ENCODE assay signal across 32 cellular contexts in genomic region chr9:83340451-83340850, GRCh38.
"Had no signal": no experiment of that assay in that cellular context is flagged by ENCODE, and none has a peak within 500 bp of the region (broad histone marks: within the 10 kb centered on the region; RNA-seq: fewer than 3 reads in every experiment).

No MANE protein-coding gene starts in this region.

- H3K27me3 Mint-ChIP-seq: activated B cell treated with CpG ODN at 0.5 μM for 24 hours; activated CD4-positive, alpha-beta memory T cell treated with anti-CD3 and anti-CD28 coated beads for 36 hours; IgD-negative memory B cell had no signal

- H3K4me1 Mint-ChIP-seq: activated B cell treated with CpG ODN at 0.5 μM for 24 hours, IgD-negative memory B cell had no signal

- H3K4me3 Mint-ChIP-seq: activated B cell treated with CpG ODN at 0.5 μM for 24 hours; activated CD4-positive, alpha-beta memory T cell treated with anti-CD3 and anti-CD28 coated beads for 36 hours; activated naive CD4-positive, alpha-beta T cell treated with anti-CD3 and anti-CD28 coated beads for 36 hours; activated T-cell treated with anti-CD3 and anti-CD28 coated beads, Interleukin-2, amount 50 U/mL, for 4 hours; activated T-helper 1 cell treated with anti-CD3 and anti-CD28 coated beads, Interleukin-12 subunit alpha, Interleukin-12 subunit beta, Interleukin-2, Interleukin-4 antibody, amounts not matched to agents 30 ng/mL and 10 ng/mL and 1 ng/mL, durations not matched to agents 14 hours and 24 hours and 36 hours; IgD-negative memory B cell; T-helper 1 cell treated with Interleukin-12 subunit alpha and Interleukin-12 subunit beta and Interleukin-4 antibody, amounts not matched to agents 30 μg/mL and 1 μg/mL, for 36 hours; T-helper 2 cell treated with Interferon-gamma antibody and Interleukin-4, amounts not matched to agents 5 μg/mL and 100 μg/mL, for 36 hours had no signal

- H3K36me3 Mint-ChIP-seq: activated naive CD4-positive, alpha-beta T cell treated with anti-CD3 and anti-CD28 coated beads, Interleukin-2, amount 50 U/mL, for 72 hours had no signal

- H3K9me3 ChIP-seq: SJSA1, SK-N-SH had no signal

- H3K36me3 ChIP-seq: brain microvascular endothelial cell had no signal

- H3K4me3 ChIP-seq: SJSA1 had no signal

- H3K4me2 ChIP-seq: SK-N-SH had no signal

- H3K9me3 Mint-ChIP-seq: activated B cell treated with CpG ODN at 0.5 μM for 24 hours; activated CD4-positive, alpha-beta memory T cell treated with anti-CD3 and anti-CD28 coated beads for 36 hours; activated naive CD4-positive, alpha-beta T cell treated with anti-CD3 and anti-CD28 coated beads for 36 hours; activated naive CD4-positive, alpha-beta T cell treated with anti-CD3 and anti-CD28 coated beads, Interleukin-2, amount 50 U/mL, for 72 hours; activated T-cell treated with anti-CD3 and anti-CD28 coated beads, Interleukin-2, amount 50 U/mL, for 4 hours; activated T-helper 1 cell treated with anti-CD3 and anti-CD28 coated beads, Interleukin-12 subunit alpha, Interleukin-12 subunit beta, Interleukin-2, Interleukin-4 antibody, amounts not matched to agents 30 ng/mL and 10 ng/mL and 1 ng/mL, durations not matched to agents 14 hours and 24 hours and 36 hours; IgD-negative memory B cell; T-helper 1 cell treated with Interleukin-12 subunit alpha and Interleukin-12 subunit beta and Interleukin-4 antibody, amounts not matched to agents 30 μg/mL and 1 μg/mL, for 36 hours; T-helper 2 cell treated with Interferon-gamma antibody and Interleukin-4, amounts not matched to agents 5 μg/mL and 100 μg/mL, for 36 hours had no signal

- H3K27ac ChIP-seq: brain microvascular endothelial cell, SJSA1 had no signal

- H3K9ac ChIP-seq: SK-N-SH had no signal

- H3K4me1 ChIP-seq: SJSA1 had no signal

- H3K27me3 ChIP-seq: brain microvascular endothelial cell, SJSA1 had no signal

- H3K27ac Mint-ChIP-seq: activated B cell treated with CpG ODN at 0.5 μM for 24 hours; activated CD4-positive, alpha-beta memory T cell treated with anti-CD3 and anti-CD28 coated beads for 36 hours; activated naive CD4-positive, alpha-beta T cell treated with anti-CD3 and anti-CD28 coated beads for 36 hours; activated naive CD4-positive, alpha-beta T cell treated with anti-CD3 and anti-CD28 coated beads, Interleukin-2, amount 50 U/mL, for 72 hours; activated T-helper 1 cell treated with anti-CD3 and anti-CD28 coated beads, Interleukin-12 subunit alpha, Interleukin-12 subunit beta, Interleukin-2, Interleukin-4 antibody, amounts not matched to agents 30 ng/mL and 10 ng/mL and 1 ng/mL, durations not matched to agents 14 hours and 24 hours and 36 hours; IgD-negative memory B cell; T-helper 1 cell treated with Interleukin-12 subunit alpha and Interleukin-12 subunit beta and Interleukin-4 antibody, amounts not matched to agents 30 μg/mL and 1 μg/mL, for 36 hours; T-helper 2 cell treated with Interferon-gamma antibody and Interleukin-4, amounts not matched to agents 5 μg/mL and 100 μg/mL, for 36 hours had no signal

- ATAC-seq: activated T-cell treated with anti-CD3 and anti-CD28 coated beads, Interleukin-2, amount 50 U/mL, for 4 hours; Panc1 had no signal

- DNase-seq: activated B cell treated with CpG ODN at 0.5 μM for 24 hours; activated CD4-positive, alpha-beta memory T cell treated with anti-CD3 and anti-CD28 coated beads for 36 hours; activated CD4-positive, alpha-beta T cell treated with anti-CD3 and anti-CD28 coated beads for 4 hours; activated CD4-positive, alpha-beta T cell treated with anti-CD3 and anti-CD28 coated beads, Interleukin-2, amount 50 U/mL, for 1 hour; activated CD4-positive, CD25-positive, alpha-beta regulatory T cell treated with anti-CD3 and anti-CD28 coated beads, Interleukin-2, amount 50 U/mL, for 72 hours; activated CD8-positive, alpha-beta memory T cell treated with anti-CD3 and anti-CD28 coated beads, Interleukin-2, amount 50 U/mL, for 4 hours; activated gamma-delta T cell treated with Interleukin-2 at 50 U/mL for 16 hours; activated naive CD4-positive, alpha-beta T cell treated with anti-CD3 and anti-CD28 coated beads for 36 hours; activated T-cell treated with anti-CD3 and anti-CD28 coated beads for 4 hours; activated T-cell treated with anti-CD3 and anti-CD28 coated beads, Interleukin-2, amount 50 U/mL, for 4 hours; amniotic stem cell; aorta; brain microvascular endothelial cell; Karpas-422; KBM-7; NCI-H1048; NCI-H1105 treated with DMSO at 0.1 percent for 48 hours; NCI-H1436; NCI-H1694; NCI-H1930; NCI-H2081 treated with DMSO at 0.1 percent for 48 hours; NCI-H345; NCI-H524 treated with DMSO at 0.1 percent for 48 hours; SHP77; SK-N-SH had no signal
